In genomic region chr14:91872011-91872476, GRCh38 we compare ENCODE assay signal across 8 cellular contexts. TPM values are rescaled to one million over a fixed set of nuclear protein-coding genes. Genes with fewer than 3 reads are reported as not detected.
A peak's percentile ranks its signal among the peaks of the same experiment; 100 is the strongest.
DNase-seq lines count a peak whose midpoint lies in the region; ATAC-seq and TF ChIP-seq lines count a peak whose summit lies in the region.

No MANE protein-coding gene starts in this region.

- intact Hi-C loops in stomach (cut with DNase I; ENCODE audit: low total_unique reads) = no loop called here

- DNase-seq in T-helper 22 cell (ENCODE audit: low read depth) (peak; percentile 55), fibroblast of the aortic adventitia (ENCODE audit: low read depth) (peak; percentile 51), stomach (peak; percentile 75), nucleus accumbens (lab: John Stamatoyannopoulos, UW) (no peak), NCI-H526 treated with DMSO at 0.1 percent for 48 hours (lab: John Stamatoyannopoulos, UW) (no peak), NCI-H510A treated with DMSO at 0.1 percent for 48 hours (lab: John Stamatoyannopoulos, UW) (no peak)

- H3K4me3 ChIP-seq in fibroblast of the aortic adventitia (ENCODE audit: low read depth, low read length) (no peak overlapping the region), stomach (peak overlapping the region in 1 of 4 donors; percentile 18)

- peaks cover 50 to 79% (median 67%) of the 10 kb centered on the region in 4 donors for H3K4me1 ChIP-seq in stomach

- no peak for TF ChIP-seq EP300 in stomach (IDR thresholded peaks at IDR 0.05)

- peaks cover 0 to 7% (median 0%) of the 10 kb centered on the region in 4 donors for H3K9me3 ChIP-seq in stomach

- no peaks in the 10 kb centered on the region for H3K27me3 ChIP-seq in stomach

- TF ChIP-seq POLR2A in stomach (IDR thresholded peaks at IDR 0.05) = no peak

- H3K36me3 ChIP-seq in stomach = peaks cover 0 to 65% (median 40%) of the 10 kb centered on the region in 4 donors

- peak; percentile 36 for ATAC-seq in GM18867 (IDR thresholded peaks at IDR 0.05; ENCODE audit: unreplicated experiment)
- ATAC-seq in HG02938 (IDR thresholded peaks at IDR 0.05; ENCODE audit: unreplicated experiment) = peak; percentile 46

- WGBS in stomach, 5 donors = 4 to 27% (median 14%) methylated on average over 3 of the region's 3 CpGs

- no peak for TF ChIP-seq CTCF in fibroblast of the aortic adventitia (IDR thresholded peaks at IDR 0.05; ENCODE audit: insufficient read depth, low read length)
- TF ChIP-seq CTCF in stomach (IDR thresholded peaks at IDR 0.05) = no peak

- H3K27ac ChIP-seq in stomach = peak overlapping the region; percentile 83 to 93 (median 89)

RNA-seq across cellular contexts. Expression of gene TC2N, which starts 4.7 kb away (rescaled TPM):
- total RNA-seq in fibroblast of the aortic adventitia (ENCODE audit: low replicate concordance) (0.16 and 1.6 TPM in 2 replicates), stomach (100 to 1,000 TPM in 3 of 5 donors, 10 to 100 TPM in 2; 66.6 to 162 (median 106) TPM)
- polyA plus RNA-seq in stomach = 10 to 100 TPM; 15.6 to 34.2 (median 19.7) TPM

Comparison
In these comparisons a context has a peak if more than half of its experiments do, and no peak if none do; other contexts are left out.
1. DNase-seq: peak in T-helper 22 cell (single experiment), fibroblast of the aortic adventitia (single experiment) and stomach (single experiment); none in nucleus accumbens (0 of 56), NCI-H526 treated with DMSO at 0.1 percent for 48 hours (single experiment) and NCI-H510A treated with DMSO at 0.1 percent for 48 hours (single experiment).
2. RNA of gene TC2N, which starts 4.7 kb away (total RNA-seq): 66.6 to 162 TPM in stomach; 0.16 to 1.6 TPM in fibroblast of the aortic adventitia; every median in the first group is over 10 times any median in the second.